In the genomic region with DNA sequence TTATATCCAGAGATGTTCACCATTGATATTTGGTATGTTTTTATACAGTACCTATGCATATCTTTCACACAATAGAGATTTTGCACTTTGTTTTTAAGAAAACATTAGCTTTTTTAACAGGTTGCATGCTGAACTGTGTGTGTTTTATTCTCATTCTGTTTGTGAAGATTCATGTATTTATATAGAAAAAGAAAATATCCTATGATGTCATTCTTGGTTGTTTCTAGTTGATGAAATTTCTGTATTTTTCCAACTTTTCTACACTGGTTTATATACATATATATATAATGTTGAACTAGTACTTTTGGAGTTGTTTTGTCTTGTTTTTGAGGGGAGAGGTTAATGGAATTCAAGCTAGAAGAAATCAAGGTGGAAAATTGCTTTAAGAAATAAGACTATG, we compare ENCODE assay signal across 2 cellular contexts.
TF ChIP-seq lines count a peak whose summit lies in the region.

No MANE protein-coding gene starts in this region.

TF ChIP-seq in HepG2, 621 proteins besides CTCF, POLR2A, EP300 and RAD21 (continued from another document):
- TF ChIP-seq ZNF530 (CRISPR knock-in tag; IDR thresholded peaks at IDR 0.05; ENCODE audit: low read depth) (no peak), ZNF7 (CRISPR knock-in tag; IDR thresholded peaks at IDR 0.05) (no peak), TEAD2 (CRISPR knock-in tag; IDR thresholded peaks at IDR 0.05) (no peak), FOXP4 (CRISPR knock-in tag; IDR thresholded peaks at IDR 0.05) (no peak), ATF7 (IDR thresholded peaks at IDR 0.05) (peak; percentile 60; the same call in 1 of the 2 replicates), ATF7 (CRISPR knock-in tag; IDR thresholded peaks at IDR 0.05) (no peak)

TF ChIP-seq in HEK293, 187 proteins besides CTCF, POLR2A, EP300 and RAD21:
- peak; percentile 59 for TF ChIP-seq ATF2 (tag by site-specific recombination; IDR thresholded peaks at IDR 0.05; ENCODE audit: low read depth)
- no peak for TF ChIP-seq ZNF416 (tag by site-specific recombination; IDR thresholded peaks at IDR 0.05)
